10 cellular contexts compared by ENCODE assay signal in genomic region chr6:399785-400517, GRCh38. TPM values are rescaled to one million over a fixed set of nuclear protein-coding genes. Genes with fewer than 3 reads are reported as not detected.
DNase-seq lines count a peak whose midpoint lies in the region; ATAC-seq, FAIRE-seq and TF ChIP-seq lines count a peak whose summit lies in the region.
"Had no signal": no experiment of that assay in that cellular context is flagged by ENCODE, and none has a peak within 500 bp of the region (broad histone marks: within the 10 kb centered on the region; RNA-seq: fewer than 3 reads in every experiment).

No MANE protein-coding gene starts in this region.

- DNase-seq in T-cell (peak in 12 of 34 experiments; percentile 16 to 48 (median 28)), transverse colon (no peak), COLO829 (ENCODE audit: low spot score) (no peak), urothelium cell line (ENCODE audit: low spot score) (no peak)
- peak in 7 of 9 donors; percentile 27 to 66 (median 60) for DNase-seq in naive thymus-derived CD4-positive, alpha-beta T cell

- H3K27me3 Mint-ChIP-seq in T-cell: no peaks in the 10 kb centered on the region
- H3K27me3 Mint-ChIP-seq in naive thymus-derived CD4-positive, alpha-beta T cell: no peaks in the 10 kb centered on the region

- no peaks in the 10 kb centered on the region for H3K9me3 Mint-ChIP-seq in T-cell
- H3K9me3 Mint-ChIP-seq in naive thymus-derived CD4-positive, alpha-beta T cell: no peaks in the 10 kb centered on the region

- TF ChIP-seq CTCF in transverse colon (IDR thresholded peaks at IDR 0.05): no peak

- peaks cover 8 to 29% of the 10 kb centered on the region in 2 donors for H3K4me1 ChIP-seq in naive thymus-derived CD4-positive, alpha-beta T cell (ENCODE audit: control insufficient read depth in 2 of 2, insufficient read depth in 2 of 2, low read length in 2 of 2)
- peaks cover 0 to 6% (median 0%) of the 10 kb centered on the region in 4 donors for H3K4me1 ChIP-seq in transverse colon

- no peak for TF ChIP-seq POLR2A in transverse colon (IDR thresholded peaks at IDR 0.05)

- no peak overlapping the region for H3K4me3 ChIP-seq in naive thymus-derived CD4-positive, alpha-beta T cell (ENCODE audit: low read length)
- H3K4me3 ChIP-seq in transverse colon: no peak overlapping the region
- H3K4me3 ChIP-seq: cardiac muscle cell had no signal

- no peaks in the 10 kb centered on the region for H3K9me3 ChIP-seq in naive thymus-derived CD4-positive, alpha-beta T cell (ENCODE audit: control insufficient read depth in 2 of 3, low read length in 3 of 3)
- no peaks in the 10 kb centered on the region for H3K9me3 ChIP-seq in transverse colon

- no peak for TF ChIP-seq EP300 in transverse colon (IDR thresholded peaks at IDR 0.05; ENCODE audit: low read depth)

- H3K27ac Mint-ChIP-seq in T-cell: peak overlapping the region; percentile 49 to 75
- peak overlapping the region; percentile 41 to 84 (median 77) for H3K27ac Mint-ChIP-seq in naive thymus-derived CD4-positive, alpha-beta T cell

- in situ Hi-C loops in transverse colon (cut with MboI; ENCODE audit: low pct_ligation_motif_present in 1 of 4, low pct_unique_long_range_greater_than_20kb in 1 of 4, low sequenced_read_pairs in 3 of 4): no loop called here

- CTCF ChIA-PET in T-cell (lab: Charles Lee): interaction anchor here in 1 of 2 donors (0.8 to 1.3 kb wide), 2 partner anchors 11 to 158 kb away, joined by 3 read pairs; no protein-coding TSS in a partner anchor
- CTCF ChIA-PET in naive thymus-derived CD4-positive, alpha-beta T cell (lab: Charles Lee): interaction anchor here (0.7 to 1.1 kb wide), 4 partner anchors 9 to 90 kb away, joined by 3 to 5 read pairs (median 4); no protein-coding TSS in a partner anchor

- H3K4me3 Mint-ChIP-seq in T-cell: peak overlapping the region in 2 of 3 donors; percentile 13 to 23
- H3K4me3 Mint-ChIP-seq in naive thymus-derived CD4-positive, alpha-beta T cell: peak overlapping the region in 8 of 10 donors; percentile 32 to 78 (median 56)

- intact Hi-C loops in naive thymus-derived CD4-positive, alpha-beta T cell (cut with micrococcal nuclease): loop anchor here in 1 of 2 donors (1.0 to 5.0 kb wide), 4 partner anchors 9 to 157 kb away; partner anchors contain the start of gene IRF4
- intact Hi-C loops in transverse colon (cut with DNase I; ENCODE audit: low total_unique reads): loop anchor here (5.0 kb wide), 1 partner anchor 213 kb away; no protein-coding TSS in a partner anchor

- H3K4me1 Mint-ChIP-seq in T-cell: peaks cover 37 to 74% (median 60%) of the 10 kb centered on the region in 3 donors
- peaks cover 19 to 92% (median 49%) of the 10 kb centered on the region in 7 donors for H3K4me1 Mint-ChIP-seq in naive thymus-derived CD4-positive, alpha-beta T cell

- no peak for FAIRE-seq in urothelium cell line (lab: Jason Lieb, UNC)

- H3K27ac ChIP-seq in naive thymus-derived CD4-positive, alpha-beta T cell (ENCODE audit: low read depth, low read length): no peak overlapping the region
- no peak overlapping the region for H3K27ac ChIP-seq in transverse colon
- H3K27ac ChIP-seq: cardiac muscle cell had no signal

- H3K27me3 ChIP-seq in naive thymus-derived CD4-positive, alpha-beta T cell (ENCODE audit: control insufficient read depth in 2 of 2, insufficient read depth in 2 of 2, low read length in 2 of 2): no peaks in the 10 kb centered on the region
- H3K27me3 ChIP-seq in transverse colon: peaks cover 19% of the 10 kb centered on the region

- peak; percentile 50 for ATAC-seq in GM18517 (IDR thresholded peaks at IDR 0.05; ENCODE audit: unreplicated experiment)
- peak; percentile 41 for ATAC-seq in HG02588 (IDR thresholded peaks at IDR 0.05; ENCODE audit: unreplicated experiment)
- peak; percentile 52 to 79 (median 56) for ATAC-seq in T-cell (replicated peaks in 1 of 4)
- peak; percentile 76 for ATAC-seq in naive thymus-derived CD4-positive, alpha-beta T cell
- no peak for ATAC-seq in GM19455 (IDR thresholded peaks at IDR 0.05; ENCODE audit: unreplicated experiment)

- peaks cover 0 to 26% (median 0%) of the 10 kb centered on the region in 3 experiments for H3K36me3 ChIP-seq in naive thymus-derived CD4-positive, alpha-beta T cell (ENCODE audit: control insufficient read depth in 2 of 3, insufficient read depth in 3 of 3, low read length in 3 of 3)
- H3K36me3 ChIP-seq in transverse colon: no peaks in the 10 kb centered on the region
- H3K36me3 ChIP-seq: cardiac muscle cell had no signal

- 64 to 71% methylated on average over 8 to 11 of the region's 11 CpGs for WGBS in transverse colon (ENCODE audit: low coverage in 1 of 2), 2 donors

- H3K36me3 Mint-ChIP-seq in T-cell: peaks cover 67% of the 10 kb centered on the region
- peaks cover 0 to 81% (median 6%) of the 10 kb centered on the region in 5 donors for H3K36me3 Mint-ChIP-seq in naive thymus-derived CD4-positive, alpha-beta T cell

- POLR2A ChIA-PET in T-cell (lab: Charles Lee): no interaction called here
- POLR2A ChIA-PET in naive thymus-derived CD4-positive, alpha-beta T cell (lab: Charles Lee): interaction anchor here (1.1 to 2.4 kb wide), 3 partner anchors 8 to 50 kb away, joined by 3 to 9 read pairs (median 3); partner anchors contain the start of gene IRF4

RNA-seq across cellular contexts. Expression of gene IRF4, which starts 8.4 kb away (rescaled TPM):
- total RNA-seq in T-cell (10 to 100 TPM; 16.9 to 67.2 (median 28.4) TPM), transverse colon (10 to 100 TPM in 1 of 4 donors, 1 to 10 TPM in 2, under 1 TPM in 1; 0.40 to 18.4 (median 4.3) TPM)
- total RNA-seq in naive thymus-derived CD4-positive, alpha-beta T cell: 100 to 1,000 TPM in 1 of 5 experiments, 10 to 100 TPM in 4; 11.8 to 175 (median 27.1) TPM
- 1 to 10 TPM; 3.2 to 8.2 TPM for polyA plus RNA-seq in naive thymus-derived CD4-positive, alpha-beta T cell
- total RNA-seq: cardiac muscle cell, glomerular endothelial cell had no signal
- polyA plus RNA-seq: cardiac muscle cell had no signal

Comparison
In these comparisons a context has a peak if more than half of its experiments do, and no peak if none do; other contexts are left out.
1. DNase-seq: peak in naive thymus-derived CD4-positive, alpha-beta T cell (7 of 9); none in transverse colon (single experiment), COLO829 (single experiment) and urothelium cell line (single experiment).